ENCODE assay signal across 1 cellular context in the genomic region with DNA sequence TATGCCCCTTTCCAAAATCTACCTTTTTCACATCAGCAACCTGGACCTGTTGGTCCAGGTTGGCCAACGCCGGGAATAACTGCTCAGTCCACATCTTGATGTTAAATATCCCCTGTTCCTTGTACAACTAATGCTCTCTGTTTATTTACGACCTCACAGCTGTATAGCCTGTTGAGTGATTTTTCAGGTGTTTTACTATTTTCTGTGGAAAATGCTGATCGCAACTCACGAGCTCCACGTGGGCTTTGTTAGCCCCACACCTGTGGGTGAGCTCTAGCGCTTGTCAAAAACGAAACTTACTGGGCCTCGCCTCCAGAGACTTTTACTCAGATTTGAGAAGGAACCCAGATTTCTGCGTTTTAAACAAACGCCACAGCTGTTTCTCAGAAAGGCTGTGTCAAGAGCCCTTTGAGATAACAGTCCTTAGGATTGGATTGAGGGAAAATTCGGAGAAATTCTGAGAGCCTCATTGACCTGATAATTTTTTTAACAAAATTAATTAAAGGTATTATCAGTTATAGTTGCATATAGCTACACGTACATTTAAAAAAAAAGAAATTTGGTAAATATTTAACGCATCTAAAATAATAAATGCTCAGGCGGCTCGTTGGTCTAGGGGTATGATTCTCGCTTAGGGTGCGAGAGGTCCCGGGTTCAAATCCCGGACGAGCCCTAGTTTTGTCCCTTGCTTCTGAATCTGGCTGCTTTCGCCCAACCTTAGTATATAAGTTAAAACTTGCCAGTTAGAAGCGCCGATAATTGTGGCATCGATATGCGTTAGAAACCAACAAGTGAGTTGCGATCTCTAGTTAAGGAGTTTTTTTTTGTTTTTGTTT.
TF ChIP-seq lines count a peak whose summit lies in the region.

No MANE protein-coding gene starts in this region.

TF ChIP-seq in HepG2, 621 proteins besides CTCF, POLR2A, EP300 and RAD21 (continued from another document and continues in another):
- TF ChIP-seq, protein P1, sequence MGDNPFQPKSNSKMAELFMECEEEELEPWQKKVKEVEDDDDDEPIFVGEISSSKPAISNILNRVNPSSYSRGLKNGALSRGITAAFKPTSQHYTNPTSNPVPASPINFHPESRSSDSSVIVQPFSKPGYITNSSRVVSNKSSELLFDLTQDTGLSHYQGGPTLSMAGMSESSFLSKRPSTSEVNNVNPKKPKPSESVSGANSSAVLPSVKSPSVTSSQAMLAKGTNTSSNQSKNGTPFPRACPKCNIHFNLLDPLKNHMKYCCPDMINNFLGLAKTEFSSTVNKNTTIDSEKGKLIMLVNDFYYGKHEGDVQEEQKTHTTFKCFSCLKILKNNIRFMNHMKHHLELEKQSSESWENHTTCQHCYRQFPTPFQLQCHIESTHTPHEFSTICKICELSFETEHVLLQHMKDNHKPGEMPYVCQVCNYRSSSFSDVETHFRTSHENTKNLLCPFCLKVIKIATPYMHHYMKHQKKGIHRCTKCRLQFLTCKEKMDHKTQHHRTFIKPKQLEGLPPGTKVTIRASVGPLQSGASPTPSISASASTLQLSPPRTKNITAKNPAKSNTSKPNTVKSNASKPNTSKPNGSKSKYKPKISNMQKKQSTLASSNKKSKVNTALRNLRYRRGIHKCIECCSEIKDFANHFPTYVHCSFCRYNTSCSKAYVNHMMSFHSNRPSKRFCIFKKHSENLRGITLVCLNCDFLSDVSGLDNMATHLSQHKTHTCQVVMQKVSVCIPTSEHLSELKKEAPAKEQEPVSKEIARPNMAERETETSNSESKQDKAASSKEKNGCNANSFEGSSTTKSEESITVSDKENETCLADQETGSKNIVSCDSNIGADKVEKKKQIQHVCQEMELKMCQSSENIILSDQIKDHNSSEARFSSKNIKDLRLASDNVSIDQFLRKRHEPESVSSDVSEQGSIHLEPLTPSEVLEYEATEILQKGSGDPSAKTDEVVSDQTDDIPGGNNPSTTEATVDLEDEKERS (CRISPR knock-in tag; IDR thresholded peaks at IDR 0.05) = no peak
- TF ChIP-seq CREB1 (IDR thresholded peaks at IDR 0.05) (0 out of 2 replicates have a peak, but pooled peaks have one; percentile 1), CREB1 (CRISPR knock-in tag; IDR thresholded peaks at IDR 0.05) (peak; percentile 55), MATR3 (CRISPR knock-in tag; IDR thresholded peaks at IDR 0.05) (no peak), CHCHD3 (CRISPR knock-in tag; IDR thresholded peaks at IDR 0.05) (no peak), ZSCAN30 (CRISPR knock-in tag; IDR thresholded peaks at IDR 0.05) (no peak), TMF1 (CRISPR knock-in tag; IDR thresholded peaks at IDR 0.05; ENCODE audit: low read depth) (no peak), ZNF577 (CRISPR knock-in tag; IDR thresholded peaks at IDR 0.05; ENCODE audit: borderline replicate concordance, low read depth) (no peak), ZBTB38 (CRISPR knock-in tag; IDR thresholded peaks at IDR 0.05) (no peak), SYNCRIP (IDR thresholded peaks at IDR 0.05; ENCODE audit: insufficient read depth, low read depth, low read length) (no peak), ZNF703 (CRISPR knock-in tag; IDR thresholded peaks at IDR 0.05; ENCODE audit: borderline replicate concordance) (no peak), TARDBP (CRISPR knock-in tag; IDR thresholded peaks at IDR 0.05) (peak; percentile 27; the same call in 1 of the 2 replicates), HNRNPUL1 (IDR thresholded peaks at IDR 0.05; ENCODE audit: low read depth, low read length) (no peak), ZNF543 (CRISPR knock-in tag; IDR thresholded peaks at IDR 0.05) (no peak), TGIF2 (CRISPR knock-in tag; IDR thresholded peaks at IDR 0.05) (no peak), ZNF282 (IDR thresholded peaks at IDR 0.05; ENCODE audit: partially characterized antibody) (no peak), RXRB (CRISPR knock-in tag; IDR thresholded peaks at IDR 0.05; ENCODE audit: borderline replicate concordance) (no peak), ZNF121 (CRISPR knock-in tag; IDR thresholded peaks at IDR 0.05) (no peak), MLLT10 (CRISPR knock-in tag; IDR thresholded peaks at IDR 0.05) (no peak), YY1 (IDR thresholded peaks at IDR 0.05; ENCODE audit: insufficient read depth, insufficient replicate concordance, low read depth, low read length) (no peak), MAF1 (CRISPR knock-in tag; IDR thresholded peaks at IDR 0.05; ENCODE audit: borderline replicate concordance) (no peak), ESRRA (CRISPR knock-in tag; IDR thresholded peaks at IDR 0.05; ENCODE audit: low read depth) (no peak), FOXC1 (CRISPR knock-in tag; IDR thresholded peaks at IDR 0.05; ENCODE audit: borderline replicate concordance) (no peak), ZNF878 (CRISPR knock-in tag; IDR thresholded peaks at IDR 0.05) (0 out of 2 replicates have a peak, but pooled peaks have one; percentile 10), KLF15 (CRISPR knock-in tag; IDR thresholded peaks at IDR 0.05; ENCODE audit: borderline replicate concordance) (no peak), TAF1 (CRISPR knock-in tag; IDR thresholded peaks at IDR 0.05) (no peak), PHF8 (CRISPR knock-in tag; IDR thresholded peaks at IDR 0.05) (no peak; the same call in 1 of the 2 replicates), FOXK2 (IDR thresholded peaks at IDR 0.05) (no peak), KDM6A (CRISPR knock-in tag; IDR thresholded peaks at IDR 0.05; ENCODE audit: low read depth) (no peak), EED (CRISPR knock-in tag; IDR thresholded peaks at IDR 0.05) (no peak; the same call in 1 of the 2 replicates), ZFP90 (CRISPR knock-in tag; IDR thresholded peaks at IDR 0.05; ENCODE audit: borderline replicate concordance) (no peak; the same call in 1 of the 2 replicates), TCF12 (IDR thresholded peaks at IDR 0.05) (no peak), TCF12 (CRISPR knock-in tag; IDR thresholded peaks at IDR 0.05) (no peak), ZNF264 (CRISPR knock-in tag; IDR thresholded peaks at IDR 0.05) (no peak; the same call in 1 of the 2 replicates), NONO (IDR thresholded peaks at IDR 0.05) (no peak), NONO (CRISPR knock-in tag; conservative IDR thresholded peaks at IDR 0.05) (no peak), MIER3 (CRISPR knock-in tag; IDR thresholded peaks at IDR 0.05; ENCODE audit: borderline replicate concordance) (0 out of 2 replicates have a peak, but pooled peaks have one; percentile 8), ELF4 (CRISPR knock-in tag; IDR thresholded peaks at IDR 0.05; ENCODE audit: borderline replicate concordance) (no peak), ZC3H13 (CRISPR knock-in tag; IDR thresholded peaks at IDR 0.05) (no peak), ZFX (CRISPR knock-in tag; IDR thresholded peaks at IDR 0.05; ENCODE audit: low read depth) (peak; percentile 24; the same call in 1 of the 2 replicates), CBX5 (CRISPR knock-in tag; IDR thresholded peaks at IDR 0.05; ENCODE audit: borderline replicate concordance) (no peak), ZNF546 (CRISPR knock-in tag; conservative IDR thresholded peaks at IDR 0.05) (no peak), RARG (CRISPR knock-in tag; IDR thresholded peaks at IDR 0.05; ENCODE audit: low read depth) (no peak)
- TF ChIP-seq, protein P2, sequence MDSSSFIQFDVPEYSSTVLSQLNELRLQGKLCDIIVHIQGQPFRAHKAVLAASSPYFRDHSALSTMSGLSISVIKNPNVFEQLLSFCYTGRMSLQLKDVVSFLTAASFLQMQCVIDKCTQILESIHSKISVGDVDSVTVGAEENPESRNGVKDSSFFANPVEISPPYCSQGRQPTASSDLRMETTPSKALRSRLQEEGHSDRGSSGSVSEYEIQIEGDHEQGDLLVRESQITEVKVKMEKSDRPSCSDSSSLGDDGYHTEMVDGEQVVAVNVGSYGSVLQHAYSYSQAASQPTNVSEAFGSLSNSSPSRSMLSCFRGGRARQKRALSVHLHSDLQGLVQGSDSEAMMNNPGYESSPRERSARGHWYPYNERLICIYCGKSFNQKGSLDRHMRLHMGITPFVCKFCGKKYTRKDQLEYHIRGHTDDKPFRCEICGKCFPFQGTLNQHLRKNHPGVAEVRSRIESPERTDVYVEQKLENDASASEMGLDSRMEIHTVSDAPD (CRISPR knock-in tag; IDR thresholded peaks at IDR 0.05) = no peak
- TF ChIP-seq, protein P3, sequence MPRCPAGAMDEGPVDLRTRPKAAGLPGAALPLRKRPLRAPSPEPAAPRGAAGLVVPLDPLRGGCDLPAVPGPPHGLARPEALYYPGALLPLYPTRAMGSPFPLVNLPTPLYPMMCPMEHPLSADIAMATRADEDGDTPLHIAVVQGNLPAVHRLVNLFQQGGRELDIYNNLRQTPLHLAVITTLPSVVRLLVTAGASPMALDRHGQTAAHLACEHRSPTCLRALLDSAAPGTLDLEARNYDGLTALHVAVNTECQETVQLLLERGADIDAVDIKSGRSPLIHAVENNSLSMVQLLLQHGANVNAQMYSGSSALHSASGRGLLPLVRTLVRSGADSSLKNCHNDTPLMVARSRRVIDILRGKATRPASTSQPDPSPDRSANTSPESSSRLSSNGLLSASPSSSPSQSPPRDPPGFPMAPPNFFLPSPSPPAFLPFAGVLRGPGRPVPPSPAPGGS (CRISPR knock-in tag; IDR thresholded peaks at IDR 0.05) = no peak
- TF ChIP-seq, protein P4, sequence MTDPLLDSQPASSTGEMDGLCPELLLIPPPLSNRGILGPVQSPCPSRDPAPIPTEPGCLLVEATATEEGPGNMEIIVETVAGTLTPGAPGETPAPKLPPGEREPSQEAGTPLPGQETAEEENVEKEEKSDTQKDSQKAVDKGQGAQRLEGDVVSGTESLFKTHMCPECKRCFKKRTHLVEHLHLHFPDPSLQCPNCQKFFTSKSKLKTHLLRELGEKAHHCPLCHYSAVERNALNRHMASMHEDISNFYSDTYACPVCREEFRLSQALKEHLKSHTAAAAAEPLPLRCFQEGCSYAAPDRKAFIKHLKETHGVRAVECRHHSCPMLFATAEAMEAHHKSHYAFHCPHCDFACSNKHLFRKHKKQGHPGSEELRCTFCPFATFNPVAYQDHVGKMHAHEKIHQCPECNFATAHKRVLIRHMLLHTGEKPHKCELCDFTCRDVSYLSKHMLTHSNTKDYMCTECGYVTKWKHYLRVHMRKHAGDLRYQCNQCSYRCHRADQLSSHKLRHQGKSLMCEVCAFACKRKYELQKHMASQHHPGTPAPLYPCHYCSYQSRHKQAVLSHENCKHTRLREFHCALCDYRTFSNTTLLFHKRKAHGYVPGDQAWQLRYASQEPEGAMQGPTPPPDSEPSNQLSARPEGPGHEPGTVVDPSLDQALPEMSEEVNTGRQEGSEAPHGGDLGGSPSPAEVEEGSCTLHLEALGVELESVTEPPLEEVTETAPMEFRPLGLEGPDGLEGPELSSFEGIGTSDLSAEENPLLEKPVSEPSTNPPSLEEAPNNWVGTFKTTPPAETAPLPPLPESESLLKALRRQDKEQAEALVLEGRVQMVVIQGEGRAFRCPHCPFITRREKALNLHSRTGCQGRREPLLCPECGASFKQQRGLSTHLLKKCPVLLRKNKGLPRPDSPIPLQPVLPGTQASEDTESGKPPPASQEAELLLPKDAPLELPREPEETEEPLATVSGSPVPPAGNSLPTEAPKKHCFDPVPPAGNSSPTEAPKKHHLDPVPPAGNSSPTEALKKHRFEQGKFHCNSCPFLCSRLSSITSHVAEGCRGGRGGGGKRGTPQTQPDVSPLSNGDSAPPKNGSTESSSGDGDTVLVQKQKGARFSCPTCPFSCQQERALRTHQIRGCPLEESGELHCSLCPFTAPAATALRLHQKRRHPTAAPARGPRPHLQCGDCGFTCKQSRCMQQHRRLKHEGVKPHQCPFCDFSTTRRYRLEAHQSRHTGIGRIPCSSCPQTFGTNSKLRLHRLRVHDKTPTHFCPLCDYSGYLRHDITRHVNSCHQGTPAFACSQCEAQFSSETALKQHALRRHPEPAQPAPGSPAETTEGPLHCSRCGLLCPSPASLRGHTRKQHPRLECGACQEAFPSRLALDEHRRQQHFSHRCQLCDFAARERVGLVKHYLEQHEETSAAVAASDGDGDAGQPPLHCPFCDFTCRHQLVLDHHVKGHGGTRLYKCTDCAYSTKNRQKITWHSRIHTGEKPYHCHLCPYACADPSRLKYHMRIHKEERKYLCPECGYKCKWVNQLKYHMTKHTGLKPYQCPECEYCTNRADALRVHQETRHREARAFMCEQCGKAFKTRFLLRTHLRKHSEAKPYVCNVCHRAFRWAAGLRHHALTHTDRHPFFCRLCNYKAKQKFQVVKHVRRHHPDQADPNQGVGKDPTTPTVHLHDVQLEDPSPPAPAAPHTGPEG (CRISPR knock-in tag; IDR thresholded peaks at IDR 0.05) = no peak
- TF ChIP-seq, protein P5, sequence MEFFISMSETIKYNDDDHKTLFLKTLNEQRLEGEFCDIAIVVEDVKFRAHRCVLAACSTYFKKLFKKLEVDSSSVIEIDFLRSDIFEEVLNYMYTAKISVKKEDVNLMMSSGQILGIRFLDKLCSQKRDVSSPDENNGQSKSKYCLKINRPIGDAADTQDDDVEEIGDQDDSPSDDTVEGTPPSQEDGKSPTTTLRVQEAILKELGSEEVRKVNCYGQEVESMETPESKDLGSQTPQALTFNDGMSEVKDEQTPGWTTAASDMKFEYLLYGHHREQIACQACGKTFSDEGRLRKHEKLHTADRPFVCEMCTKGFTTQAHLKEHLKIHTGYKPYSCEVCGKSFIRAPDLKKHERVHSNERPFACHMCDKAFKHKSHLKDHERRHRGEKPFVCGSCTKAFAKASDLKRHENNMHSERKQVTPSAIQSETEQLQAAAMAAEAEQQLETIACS (CRISPR knock-in tag; IDR thresholded peaks at IDR 0.05) = no peak
- TF ChIP-seq, protein P6, sequence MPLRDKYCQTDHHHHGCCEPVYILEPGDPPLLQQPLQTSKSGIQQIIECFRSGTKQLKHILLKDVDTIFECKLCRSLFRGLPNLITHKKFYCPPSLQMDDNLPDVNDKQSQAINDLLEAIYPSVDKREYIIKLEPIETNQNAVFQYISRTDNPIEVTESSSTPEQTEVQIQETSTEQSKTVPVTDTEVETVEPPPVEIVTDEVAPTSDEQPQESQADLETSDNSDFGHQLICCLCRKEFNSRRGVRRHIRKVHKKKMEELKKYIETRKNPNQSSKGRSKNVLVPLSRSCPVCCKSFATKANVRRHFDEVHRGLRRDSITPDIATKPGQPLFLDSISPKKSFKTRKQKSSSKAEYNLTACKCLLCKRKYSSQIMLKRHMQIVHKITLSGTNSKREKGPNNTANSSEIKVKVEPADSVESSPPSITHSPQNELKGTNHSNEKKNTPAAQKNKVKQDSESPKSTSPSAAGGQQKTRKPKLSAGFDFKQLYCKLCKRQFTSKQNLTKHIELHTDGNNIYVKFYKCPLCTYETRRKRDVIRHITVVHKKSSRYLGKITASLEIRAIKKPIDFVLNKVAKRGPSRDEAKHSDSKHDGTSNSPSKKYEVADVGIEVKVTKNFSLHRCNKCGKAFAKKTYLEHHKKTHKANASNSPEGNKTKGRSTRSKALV (CRISPR knock-in tag; IDR thresholded peaks at IDR 0.05) = no peak
- TF ChIP-seq, protein P7, sequence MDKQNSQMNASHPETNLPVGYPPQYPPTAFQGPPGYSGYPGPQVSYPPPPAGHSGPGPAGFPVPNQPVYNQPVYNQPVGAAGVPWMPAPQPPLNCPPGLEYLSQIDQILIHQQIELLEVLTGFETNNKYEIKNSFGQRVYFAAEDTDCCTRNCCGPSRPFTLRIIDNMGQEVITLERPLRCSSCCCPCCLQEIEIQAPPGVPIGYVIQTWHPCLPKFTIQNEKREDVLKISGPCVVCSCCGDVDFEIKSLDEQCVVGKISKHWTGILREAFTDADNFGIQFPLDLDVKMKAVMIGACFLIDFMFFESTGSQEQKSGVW (CRISPR knock-in tag; IDR thresholded peaks at IDR 0.05; ENCODE audit: borderline replicate concordance) = no peak
- TF ChIP-seq, protein P8, sequence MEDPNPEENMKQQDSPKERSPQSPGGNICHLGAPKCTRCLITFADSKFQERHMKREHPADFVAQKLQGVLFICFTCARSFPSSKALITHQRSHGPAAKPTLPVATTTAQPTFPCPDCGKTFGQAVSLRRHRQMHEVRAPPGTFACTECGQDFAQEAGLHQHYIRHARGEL (CRISPR knock-in tag; IDR thresholded peaks at IDR 0.05) = no peak
